ENCODE assay signal across 1 cellular context in the genomic region with DNA sequence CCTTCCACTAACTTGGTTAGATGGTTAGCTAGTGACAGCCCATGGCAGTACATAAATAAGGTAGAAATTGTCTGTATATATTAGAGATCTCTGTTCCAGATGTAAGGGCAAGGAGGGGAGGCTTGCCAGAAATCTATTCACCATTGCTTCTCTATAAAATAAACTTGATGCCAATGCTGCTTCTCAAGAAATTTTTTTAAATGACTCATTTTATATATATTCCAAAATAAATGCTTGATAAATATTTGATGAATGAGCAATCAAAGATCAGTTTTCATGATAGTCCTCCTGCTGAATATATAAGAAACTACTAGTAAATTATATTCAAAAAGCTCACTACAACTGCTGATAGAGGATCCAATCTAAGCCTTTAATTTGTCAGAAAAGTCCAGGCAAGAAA.
TF ChIP-seq lines count a peak whose summit lies in the region.

No MANE protein-coding gene starts in this region.

TF ChIP-seq in IMR-90, 13 proteins besides CTCF, POLR2A, EP300 and RAD21:
- TF ChIP-seq MAFK (IDR thresholded peaks at IDR 0.05; ENCODE audit: low read depth, low read length) (no peak), FOS (IDR thresholded peaks at IDR 0.05; ENCODE audit: low read depth, low read length) (no peak), NFE2L2 (IDR thresholded peaks at IDR 0.05; ENCODE audit: low read depth, low read length) (no peak), SMC3 (IDR thresholded peaks at IDR 0.05; ENCODE audit: low read depth, low read length) (no peak), MXI1 (IDR thresholded peaks at IDR 0.05; ENCODE audit: borderline replicate concordance, low read depth, low read length) (no peak), MAZ (IDR thresholded peaks at IDR 0.05; ENCODE audit: borderline replicate concordance, low read depth, low read length) (no peak), CEBPB (IDR thresholded peaks at IDR 0.05; ENCODE audit: low read depth, low read length) (no peak), USF2 (IDR thresholded peaks at IDR 0.05; ENCODE audit: low read depth, low read length) (no peak), RFX5 (IDR thresholded peaks at IDR 0.05; ENCODE audit: low read depth, low read length) (no peak), RCOR1 (IDR thresholded peaks at IDR 0.05; ENCODE audit: insufficient replicate concordance, low read length) (no peak), BHLHE40 (IDR thresholded peaks at IDR 0.05; ENCODE audit: low read depth, low read length) (no peak), CHD1 (IDR thresholded peaks at IDR 0.05; ENCODE audit: low read depth, low read length) (no peak)
- TF ChIP-seq, protein P1, sequence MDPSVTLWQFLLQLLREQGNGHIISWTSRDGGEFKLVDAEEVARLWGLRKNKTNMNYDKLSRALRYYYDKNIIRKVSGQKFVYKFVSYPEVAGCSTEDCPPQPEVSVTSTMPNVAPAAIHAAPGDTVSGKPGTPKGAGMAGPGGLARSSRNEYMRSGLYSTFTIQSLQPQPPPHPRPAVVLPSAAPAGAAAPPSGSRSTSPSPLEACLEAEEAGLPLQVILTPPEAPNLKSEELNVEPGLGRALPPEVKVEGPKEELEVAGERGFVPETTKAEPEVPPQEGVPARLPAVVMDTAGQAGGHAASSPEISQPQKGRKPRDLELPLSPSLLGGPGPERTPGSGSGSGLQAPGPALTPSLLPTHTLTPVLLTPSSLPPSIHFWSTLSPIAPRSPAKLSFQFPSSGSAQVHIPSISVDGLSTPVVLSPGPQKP (IDR thresholded peaks at IDR 0.05; ENCODE audit: borderline replicate concordance, low read depth, low read length): no peak
